ENCODE assay signal across 9 cellular contexts in genomic region chr3:49673131-49673714, GRCh38. TPM values are rescaled to one million over a fixed set of nuclear protein-coding genes. Genes with fewer than 3 reads are reported as not detected.
DNase-seq lines count a peak whose midpoint lies in the region; ATAC-seq, FAIRE-seq and TF ChIP-seq lines count a peak whose summit lies in the region.
"Had no signal": no experiment of that assay in that cellular context is flagged by ENCODE, and none has a peak within 500 bp of the region (broad histone marks: within the 10 kb centered on the region; RNA-seq: fewer than 3 reads in every experiment).

No MANE protein-coding gene starts in this region.

- no peaks in the 10 kb centered on the region for H3K27me3 ChIP-seq in heart right ventricle
- H3K27me3 ChIP-seq in small intestine (ENCODE audit: control insufficient read depth in 2 of 2, insufficient read depth in 2 of 2, low read length in 2 of 2): no peaks in the 10 kb centered on the region

- no peak for TF ChIP-seq CTCF in heart right ventricle (IDR thresholded peaks at IDR 0.05)
- no peak for TF ChIP-seq CTCF in activated B cell treated with CpG ODN at 0.5 μM for 24 hours (IDR thresholded peaks at IDR 0.05)

- peak overlapping the region; percentile 98 for H3K27ac Mint-ChIP-seq in activated B cell treated with CpG ODN at 0.5 μM for 24 hours

- peaks cover 30% of the 10 kb centered on the region for H3K36me3 Mint-ChIP-seq in activated B cell treated with CpG ODN at 0.5 μM for 24 hours (ENCODE audit: low read depth)

- POLR2A ChIA-PET in activated B cell treated with CpG ODN at 0.5 μM for 24 hours (lab: Charles Lee): interaction anchor here (0.6 to 1.2 kb wide), 8 partner anchors 16 to 246 kb away, joined by 3 to 10 read pairs (median 4); partner anchors contain the start of genes AMIGO3, BSN, GMPPB and MST1

- intact Hi-C loops in heart right ventricle (cut with DNase I): loop anchor here in 3 of 10 donors (5.0 to 10.0 kb wide), 4 partner anchors 136 to 216 kb away; partner anchors contain the start of gene DAG1 (in 2 of the 3)
- intact Hi-C loops in Right ventricle myocardium superior (cut with DNase I): loop anchor here (5.0 to 10.0 kb wide), 2 partner anchors 136 to 208 kb away; no protein-coding TSS in a partner anchor
- intact Hi-C loops in activated B cell treated with CpG ODN at 0.5 μM for 24 hours (cut with micrococcal nuclease): loop anchor here (1.0 to 5.0 kb wide), 6 partner anchors 46 to 666 kb away; partner anchors contain the start of genes AMIGO3, CCDC71, HYAL3 and NAA80

- peaks cover 0 to 27% (median 23%) of the 10 kb centered on the region in 9 donors for H3K36me3 ChIP-seq in heart right ventricle
- peaks cover 0 to 11% of the 10 kb centered on the region in 2 donors for H3K36me3 ChIP-seq in small intestine (ENCODE audit: control insufficient read depth in 2 of 2, insufficient read depth in 2 of 2, low read length in 2 of 2)

- peak overlapping the region; percentile 61 to 99 (median 84) for H3K4me3 ChIP-seq in heart right ventricle
- H3K4me3 ChIP-seq in small intestine (ENCODE audit: low read depth in 1 of 2, low read length in 2 of 2): peak overlapping the region; percentile 43 to 76

- H3K4me3 Mint-ChIP-seq in activated B cell treated with CpG ODN at 0.5 μM for 24 hours: peak overlapping the region; percentile 91

- no peaks in the 10 kb centered on the region for H3K27me3 Mint-ChIP-seq in activated B cell treated with CpG ODN at 0.5 μM for 24 hours

- CTCF ChIA-PET in activated B cell treated with CpG ODN at 0.5 μM for 24 hours (lab: Charles Lee): interaction anchor here (3.3 kb wide), 1 partner anchor 134 kb away, joined by 86 read pairs; no protein-coding TSS in a partner anchor

- no peak for FAIRE-seq in small intestine (lab: Jason Lieb, UNC)

- DNase-seq in heart right ventricle (no peak), Right ventricle myocardium superior (no peak), activated B cell treated with CpG ODN at 0.5 μM for 24 hours (peak; percentile 20), glomerular visceral epithelial cell (ENCODE audit: extremely low spot score) (peak; percentile 32), small intestine (no peak), HuH-7.5 (ENCODE audit: low spot score) (no peak), NK-92 (lab: John Stamatoyannopoulos, UW; ENCODE audit: unreplicated experiment) (no peak)
- no peak for DNase-seq in activated effector memory CD4-positive, alpha-beta T cell treated with Interleukin-2 at 50 U/mL for 16 hours

- peak overlapping the region; percentile 77 to 97 (median 92) for H3K27ac ChIP-seq in heart right ventricle
- H3K27ac ChIP-seq in small intestine (ENCODE audit: low read depth in 1 of 2, low read length in 1 of 2): peak overlapping the region; percentile 93 to 94

- H3K4me1 ChIP-seq in heart right ventricle (peaks cover 0 to 21% (median 17%) of the 10 kb centered on the region in 9 donors), small intestine (ENCODE audit: control insufficient read depth in 2 of 2, insufficient read depth in 1 of 2, low read depth in 1 of 2, low read length in 1 of 2) (peaks cover 3 to 9% of the 10 kb centered on the region in 2 donors)

- H3K4me1 Mint-ChIP-seq in activated B cell treated with CpG ODN at 0.5 μM for 24 hours: peaks cover 22% of the 10 kb centered on the region

- H3K9me3 ChIP-seq in heart right ventricle (no peaks in the 10 kb centered on the region), small intestine (ENCODE audit: control insufficient read depth, low read depth) (no peaks in the 10 kb centered on the region)

- no peaks in the 10 kb centered on the region for H3K9me3 Mint-ChIP-seq in activated B cell treated with CpG ODN at 0.5 μM for 24 hours

- peak in 1 of 8 donors; percentile 0 for ATAC-seq in heart right ventricle
- no peak for ATAC-seq in Right ventricle myocardium superior (ENCODE audit: poor library complexity)
- ATAC-seq in activated B cell treated with CpG ODN at 0.5 μM for 24 hours (ENCODE audit: low read depth): no peak

- WGBS in heart right ventricle, 2 donors: 19 to 21% methylated on average over 17 of the region's 17 CpGs
- WGBS in small intestine, 3 donors: 15 to 19% (median 16%) methylated on average over 13 to 17 of the region's 17 CpGs

RNA-seq across cellular contexts. Expression of gene APEH, which starts 0.9 kb away (rescaled TPM):
- 100 to 1,000 TPM; 101 to 140 (median 110) TPM for total RNA-seq in heart right ventricle
- polyA plus RNA-seq in heart right ventricle: 10 to 100 TPM; 18.2 to 65.7 TPM
- 103 TPM for total RNA-seq in Right ventricle myocardium superior
- total RNA-seq in activated B cell treated with CpG ODN at 0.5 μM for 24 hours: 109 and 113 TPM in 2 replicates
- polyA plus RNA-seq in small intestine: 10 to 100 TPM; 66.2 to 83.0 (median 80.7) TPM

RNA-seq across cellular contexts. Expression of gene MST1, which starts 16.1 kb away (rescaled TPM):
- total RNA-seq in heart right ventricle (1 to 10 TPM; 2.3 to 5.1 (median 3.8) TPM), Right ventricle myocardium superior (3.7 TPM), activated B cell treated with CpG ODN at 0.5 μM for 24 hours (4.7 and 8.0 TPM in 2 replicates)
- polyA plus RNA-seq in heart right ventricle (10 to 100 TPM in 1 of 2 donors, 1 to 10 TPM in 1; 3.3 to 16.0 TPM), small intestine (100 to 1,000 TPM; 157 to 458 (median 212) TPM)

RNA-seq across cellular contexts. Expression of gene RNF123, which starts 16.1 kb away (rescaled TPM):
- total RNA-seq in heart right ventricle (10 to 100 TPM; 41.5 to 61.8 (median 51.4) TPM), Right ventricle myocardium superior (47.9 TPM), activated B cell treated with CpG ODN at 0.5 μM for 24 hours (35.1 and 51.4 TPM in 2 replicates)
- polyA plus RNA-seq in heart right ventricle (10 to 100 TPM; 23.6 to 30.8 TPM), small intestine (10 to 100 TPM; 31.7 to 59.9 (median 42.7) TPM)

RNA-seq across cellular contexts. Expression of gene AMIGO3, which starts 46.3 kb away (rescaled TPM):
- total RNA-seq in heart right ventricle (under 1 TPM in 2 of 10 donors, not detected in 8; 0.09 to 0.15 TPM), Right ventricle myocardium superior (not detected), activated B cell treated with CpG ODN at 0.5 μM for 24 hours (not detected in 2 replicates)
- polyA plus RNA-seq in heart right ventricle (1 to 10 TPM; 1.8 to 2.1 TPM), small intestine (under 1 TPM in 2 of 3 donors, not detected in 1; 0.81 to 0.84 TPM)
- total RNA-seq: renal cortical epithelial cell had no signal

RNA-seq across cellular contexts. Expression of gene GMPPB, which starts 50.5 kb away (rescaled TPM):
- total RNA-seq in heart right ventricle (10 to 100 TPM in 8 of 10 donors, 1 to 10 TPM in 2; 9.6 to 30.4 (median 12.9) TPM), Right ventricle myocardium superior (15.7 TPM), activated B cell treated with CpG ODN at 0.5 μM for 24 hours (39.9 and 40.7 TPM in 2 replicates)
- polyA plus RNA-seq in heart right ventricle (10 to 100 TPM in 1 of 2 donors, 1 to 10 TPM in 1; 8.7 to 48.8 TPM), small intestine (10 to 100 TPM; 18.1 to 47.1 (median 22.4) TPM)

Comparison
In these comparisons a context has a peak if more than half of its experiments do, and no peak if none do; other contexts are left out.
1. DNase-seq: peak in activated B cell treated with CpG ODN at 0.5 μM for 24 hours (single experiment) and glomerular visceral epithelial cell (single experiment); none in heart right ventricle (0 of 2), Right ventricle myocardium superior (single experiment), small intestine (single experiment), HuH-7.5 (single experiment), NK-92 (single experiment) and activated effector memory CD4-positive, alpha-beta T cell treated with Interleukin-2 at 50 U/mL for 16 hours (single experiment).